8 cellular contexts compared by ENCODE assay signal in the genomic region with DNA sequence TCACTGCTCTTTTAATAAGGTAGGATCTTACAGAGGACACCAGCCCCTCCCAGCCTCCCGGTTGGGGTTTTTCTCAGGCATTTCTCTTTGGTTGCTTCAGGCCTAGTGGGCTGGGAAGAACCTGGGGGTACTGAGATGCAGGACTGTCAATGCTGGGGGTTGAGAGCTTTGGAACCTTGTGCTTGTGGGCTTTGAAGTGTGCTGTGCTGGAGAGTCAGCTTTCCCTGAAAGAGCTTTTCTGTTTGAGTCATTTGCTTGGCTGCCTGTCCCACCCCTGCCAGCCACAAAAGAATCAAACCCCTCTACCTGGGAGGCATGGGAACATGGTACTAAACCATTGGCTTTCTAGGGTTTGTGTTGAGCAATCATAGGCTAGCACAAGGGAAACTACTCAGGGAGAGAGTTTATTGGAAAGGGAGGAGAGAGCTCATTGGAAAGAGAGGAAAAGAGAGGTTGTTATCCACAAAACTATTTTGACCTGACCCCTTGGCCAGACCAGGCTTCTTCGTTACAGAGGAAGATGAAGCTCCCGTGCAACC. TPM values are rescaled to one million over a fixed set of nuclear protein-coding genes. Genes with fewer than 3 reads are reported as not detected.
DNase-seq lines count a peak whose midpoint lies in the region; ATAC-seq and TF ChIP-seq lines count a peak whose summit lies in the region.

No MANE protein-coding gene starts in this region.

- H3K9me3 ChIP-seq in BE2C (no peaks in the 10 kb centered on the region), mucosa of rectum (ENCODE audit: control insufficient read depth in 2 of 2, low read length in 2 of 2) (no peaks in the 10 kb centered on the region), MG63 (no peaks in the 10 kb centered on the region)

- DNase-seq in BE2C, result no peak
- DNase-seq in cardiac fibroblast (ENCODE audit: low read depth in 2 of 2), result no peak
- DNase-seq in MG63, result no peak
- DNase-seq in activated CD8-positive, alpha-beta memory T cell treated with anti-CD3 and anti-CD28 coated beads, Interleukin-2, amount 50 U/mL, for 4 hours, result no peak

- no peak overlapping the region for H3K9ac ChIP-seq in mucosa of rectum (ENCODE audit: low read depth in 1 of 2, low read length in 2 of 2)

- ATAC-seq in GM21717 (IDR thresholded peaks at IDR 0.05; ENCODE audit: unreplicated experiment) (no peak), GM19455 (IDR thresholded peaks at IDR 0.05; ENCODE audit: unreplicated experiment) (no peak)

- H3K27ac ChIP-seq in mucosa of rectum (ENCODE audit: low read depth in 2 of 2, low read length in 2 of 2), result no peak overlapping the region

- no peaks in the 10 kb centered on the region for H3K27me3 ChIP-seq in BE2C
- no peaks in the 10 kb centered on the region for H3K27me3 ChIP-seq in mucosa of rectum (ENCODE audit: control insufficient read depth in 2 of 2, insufficient read depth in 2 of 2, low read length in 2 of 2)
- no peaks in the 10 kb centered on the region for H3K27me3 ChIP-seq in MG63

- H3K4me3 ChIP-seq in BE2C (ENCODE audit: low read depth, low read length) (peak overlapping the region; percentile 97), cardiac fibroblast (replicated peaks in 1 of 2; ENCODE audit: low read depth in 2 of 2, low read length in 2 of 2) (peak overlapping the region; percentile 93 to 95), mucosa of rectum (ENCODE audit: low read length in 2 of 2) (peak overlapping the region; percentile 74 to 76), MG63 (no peak overlapping the region; the same call in 1 of the 2 replicates)

- peaks cover 59% of the 10 kb centered on the region for H3K36me3 ChIP-seq in BE2C
- H3K36me3 ChIP-seq in mucosa of rectum (ENCODE audit: control insufficient read depth in 2 of 2, insufficient read depth in 2 of 2, low read length in 2 of 2), result peaks cover 0 to 2% of the 10 kb centered on the region in 2 donors
- peaks cover 8% of the 10 kb centered on the region for H3K36me3 ChIP-seq in MG63

- TF ChIP-seq CTCF in BE2C (IDR thresholded peaks at IDR 0.05; ENCODE audit: low read depth, low read length), result no peak
- no peak for TF ChIP-seq CTCF in cardiac fibroblast (IDR thresholded peaks at IDR 0.05; ENCODE audit: low read depth, low read length)

- TF ChIP-seq RAD21 in Ishikawa (IDR thresholded peaks at IDR 0.05; ENCODE audit: low read depth), result no peak

- no peak for TF ChIP-seq EP300 in Ishikawa (IDR thresholded peaks at IDR 0.05; ENCODE audit: borderline replicate concordance)

- H3K4me1 ChIP-seq in BE2C (peaks cover 5% of the 10 kb centered on the region), mucosa of rectum (ENCODE audit: control insufficient read depth in 2 of 2, insufficient read depth in 2 of 2, low read length in 2 of 2) (peaks cover 13 to 15% of the 10 kb centered on the region in 2 donors)

TF ChIP-seq in Ishikawa, 13 proteins besides CTCF, POLR2A, EP300 and RAD21:
- 0 out of 2 replicates have a peak, but pooled peaks have one; percentile 21 for TF ChIP-seq CEBPB (IDR thresholded peaks at IDR 0.05)
- TF ChIP-seq YY1 (IDR thresholded peaks at IDR 0.05; ENCODE audit: low read depth), result no peak

RNA-seq across cellular contexts. Expression of gene SCD, which starts 1.4 kb away (rescaled TPM):
- 240 TPM for polyA plus RNA-seq in BE2C (2012; ENCODE audit: insufficient read depth, insufficient read length, low read depth)
- 48.8 and 56.3 TPM in 2 replicates for total RNA-seq in MG63 (2014; rRNA removed; shearing (Covaris generic); ENCODE audit: low replicate concordance)

RNA-seq across cellular contexts. Expression of gene PKD2L1, which starts 18.4 kb away (rescaled TPM):
- polyA plus RNA-seq in BE2C (2012; ENCODE audit: insufficient read depth, insufficient read length, low read depth), result not detected
- total RNA-seq in MG63 (2014; rRNA removed; shearing (Covaris generic); ENCODE audit: low replicate concordance), result not detected in 2 replicates
